22 cellular contexts compared by ENCODE assay signal in the genomic region with DNA sequence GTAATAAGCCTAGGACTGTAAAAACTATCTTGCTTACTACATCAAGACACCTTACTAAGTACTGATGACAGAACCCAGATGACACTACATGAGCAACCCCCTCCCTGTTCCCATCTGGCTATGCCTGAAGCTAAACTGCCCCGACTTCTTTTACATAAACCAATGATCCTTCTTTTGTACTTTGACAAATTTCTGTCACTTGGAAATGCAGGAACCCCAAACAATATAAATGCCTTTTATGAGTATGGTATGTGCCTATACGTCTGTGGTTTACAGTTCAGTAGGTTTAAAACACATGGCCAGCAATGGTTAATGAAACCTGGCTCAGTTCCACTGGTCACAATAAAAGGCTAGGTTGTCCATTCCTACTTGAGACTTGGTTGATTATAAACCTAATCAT. TPM values are rescaled to one million over a fixed set of nuclear protein-coding genes. Genes with fewer than 3 reads are reported as not detected.
"Had no signal": no experiment of that assay in that cellular context is flagged by ENCODE, and none has a peak within 500 bp of the region (broad histone marks: within the 10 kb centered on the region; RNA-seq: fewer than 3 reads in every experiment).

No MANE protein-coding gene starts in this region.

- H3K4me3 Mint-ChIP-seq: activated naive CD8-positive, alpha-beta T cell treated with anti-CD3 and anti-CD28 coated beads, Interleukin-2, amount 50 U/mL, for 24 hours; activated T-helper 17 cell treated with anti-CD3 and anti-CD28 coated beads, Interleukin-2, amount 50 U/mL, for 72 hours; endodermal cell; natural killer cell treated with Interleukin-12 subunit alpha and Interleukin-12 subunit beta and Interleukin-15 and Interleukin-18, amount 100 ng/mL, for 72 hours had no signal

- H3K27me3 ChIP-seq: dorsolateral prefrontal cortex, gastrocnemius medialis, heart right ventricle, right atrium auricular region, tibial nerve, uterus had no signal

- H3K4me1 ChIP-seq: gastrocnemius medialis, heart right ventricle, left ventricle myocardium inferior, right atrium auricular region, tibial nerve, uterus had no signal

- H3K9me3 Mint-ChIP-seq: activated naive CD8-positive, alpha-beta T cell treated with anti-CD3 and anti-CD28 coated beads, Interleukin-2, amount 50 U/mL, for 24 hours; activated T-helper 17 cell treated with anti-CD3 and anti-CD28 coated beads, Interleukin-2, amount 50 U/mL, for 72 hours; endodermal cell; natural killer cell treated with Interleukin-12 subunit alpha and Interleukin-12 subunit beta and Interleukin-15 and Interleukin-18, amount 100 ng/mL, for 72 hours had no signal

- ATAC-seq: activated naive CD8-positive, alpha-beta T cell treated with anti-CD3 and anti-CD28 coated beads, Interleukin-2, amount 50 U/mL, for 24 hours; activated T-helper 17 cell treated with anti-CD3 and anti-CD28 coated beads, Interleukin-2, amount 50 U/mL, for 72 hours; gastrocnemius medialis; natural killer cell treated with Interleukin-12 subunit alpha and Interleukin-12 subunit beta and Interleukin-15 and Interleukin-18, amount 100 ng/mL, for 72 hours had no signal

- H3K27ac ChIP-seq: dorsolateral prefrontal cortex, gastrocnemius medialis, heart right ventricle, left ventricle myocardium inferior, right atrium auricular region, skin epidermis, tibial nerve, uterus had no signal

- DNase-seq: activated CD4-positive, alpha-beta T cell treated with anti-CD3 and anti-CD28 coated beads for 1 hour; activated CD4-positive, alpha-beta T cell treated with anti-CD3 and anti-CD28 coated beads, Interleukin-2, amount 50 U/mL, for 4 hours; activated naive CD4-positive, alpha-beta T cell treated with Interleukin-2 at 50 U/mL for 16 hours; activated naive CD8-positive, alpha-beta T cell treated with anti-CD3 and anti-CD28 coated beads, Interleukin-2, amount 50 U/mL, for 24 hours; dorsolateral prefrontal cortex; endodermal cell; gastrocnemius medialis; heart right ventricle; left ventricle myocardium inferior; nucleus accumbens; stimulated activated CD4-positive, alpha-beta T cell treated with anti-CD3 and anti-CD28 coated beads, Interleukin-15, amount 100 ng/mL, for 24 hours; stimulated activated CD4-positive, alpha-beta T cell treated with anti-CD3 and anti-CD28 coated beads, Interleukin-4, amount 100 ng/mL, for 1 hour; stimulated activated naive CD4-positive, alpha-beta T cell; T1000; uterus had no signal

- H3K4me3 ChIP-seq: dorsolateral prefrontal cortex, gastrocnemius medialis, heart right ventricle, left ventricle myocardium inferior, right atrium auricular region, skin epidermis, tibial nerve, uterus had no signal

- H3K27ac Mint-ChIP-seq: activated naive CD8-positive, alpha-beta T cell treated with anti-CD3 and anti-CD28 coated beads, Interleukin-2, amount 50 U/mL, for 24 hours; activated T-helper 17 cell treated with anti-CD3 and anti-CD28 coated beads, Interleukin-2, amount 50 U/mL, for 72 hours; endodermal cell; natural killer cell treated with Interleukin-12 subunit alpha and Interleukin-12 subunit beta and Interleukin-15 and Interleukin-18, amount 100 ng/mL, for 72 hours had no signal

- H3K4me1 Mint-ChIP-seq: activated naive CD8-positive, alpha-beta T cell treated with anti-CD3 and anti-CD28 coated beads, Interleukin-2, amount 50 U/mL, for 24 hours; activated T-helper 17 cell treated with anti-CD3 and anti-CD28 coated beads, Interleukin-2, amount 50 U/mL, for 72 hours; endodermal cell had no signal

- H3K27me3 Mint-ChIP-seq: activated naive CD8-positive, alpha-beta T cell treated with anti-CD3 and anti-CD28 coated beads, Interleukin-2, amount 50 U/mL, for 24 hours; activated T-helper 17 cell treated with anti-CD3 and anti-CD28 coated beads, Interleukin-2, amount 50 U/mL, for 72 hours; natural killer cell treated with Interleukin-12 subunit alpha and Interleukin-12 subunit beta and Interleukin-15 and Interleukin-18, amount 100 ng/mL, for 72 hours had no signal

- H3K9me3 ChIP-seq: gastrocnemius medialis, heart right ventricle, left ventricle myocardium inferior, right atrium auricular region, tibial nerve, uterus had no signal

- H3K36me3 ChIP-seq: uterus had no signal

- FAIRE-seq: astrocyte, bronchial epithelial cell had no signal

RNA-seq across cellular contexts. Expression of a gene that starts 6.1 kb away (rescaled TPM):
- total RNA-seq: astrocyte, endodermal cell, left ventricle myocardium inferior, right atrium auricular region had no signal
